ENCODE assay signal across 6 cellular contexts in genomic region chr10:59257224-59257623, GRCh38.
"Had no signal": no experiment of that assay in that cellular context is flagged by ENCODE, and none has a peak within 500 bp of the region (broad histone marks: within the 10 kb centered on the region; RNA-seq: fewer than 3 reads in every experiment).

No MANE protein-coding gene starts in this region.

- H3K4me1 Mint-ChIP-seq: IgD-negative memory B cell had no signal

- H3K27me3 Mint-ChIP-seq: IgD-negative memory B cell had no signal

- H3K27ac ChIP-seq: HL-60 had no signal

- H3K4me3 Mint-ChIP-seq: IgD-negative memory B cell had no signal

- FAIRE-seq: HTR-8/SVneo, K562 had no signal

- ATAC-seq: K562 had no signal

- H3K4me3 ChIP-seq: K562 had no signal

- H3K27ac Mint-ChIP-seq: IgD-negative memory B cell had no signal

- DNase-seq: IMR-90, KBM-7 had no signal
